In genomic region chr5:81265101-81265500, GRCh38 we compare ENCODE assay signal across 23 cellular contexts. TPM values are rescaled to one million over a fixed set of nuclear protein-coding genes. Genes with fewer than 3 reads are reported as not detected.
"Had no signal": no experiment of that assay in that cellular context is flagged by ENCODE, and none has a peak within 500 bp of the region (broad histone marks: within the 10 kb centered on the region; RNA-seq: fewer than 3 reads in every experiment).

No MANE protein-coding gene starts in this region.

- ATAC-seq: activated CD4-positive, CD25-positive, alpha-beta regulatory T cell treated with anti-CD3 and anti-CD28 coated beads, Interleukin-2, amount 50 U/mL, for 24 hours; activated naive CD8-positive, alpha-beta T cell treated with anti-CD3 and anti-CD28 coated beads, Interleukin-2, amount 50 U/mL, for 24 hours; activated T-cell treated with anti-CD3 and anti-CD28 coated beads, Interleukin-2, amount 50 U/mL, for 4 hours; left lobe of liver; sciatic nerve; stimulated activated memory B cell treated with anti-CD40 and anti-IgM and Interleukin-4, amounts not matched to agents 10 μg/mL and 1 μg/mL and 100 μg/mL, for 72 hours had no signal

- H3K27ac ChIP-seq: cardiac muscle cell, dorsolateral prefrontal cortex, spleen, thoracic aorta had no signal

- H3K27me3 ChIP-seq: cardiac muscle cell, dorsolateral prefrontal cortex, spleen had no signal

- DNase-seq: activated CD4-positive, alpha-beta T cell treated with anti-CD3 and anti-CD28 coated beads, Interleukin-2, amount 10 ng/mL, durations not matched to agents 7 days and 5 days; activated CD8-positive, alpha-beta memory T cell treated with anti-CD3 and anti-CD28 coated beads, Interleukin-2, amount 50 U/mL, for 4 hours; activated effector memory CD4-positive, alpha-beta T cell treated with Interleukin-2 at 50 U/mL for 16 hours; activated naive CD4-positive, alpha-beta T cell treated with anti-CD3 and anti-CD28 coated beads, Interleukin-2, amount 10 ng/mL, durations not matched to agents 7 days and 5 days; activated naive CD8-positive, alpha-beta T cell treated with anti-CD3 and anti-CD28 coated beads, Interleukin-2, amount 50 U/mL, for 24 hours; activated T-cell treated with anti-CD3 and anti-CD28 coated beads, Interleukin-2, amount 50 U/mL, for 4 hours; dorsolateral prefrontal cortex; endodermal cell; erythroblast; hypothalamus; kidney; nephron progenitor cell; nucleus accumbens; spleen; stimulated activated CD4-positive, alpha-beta T cell treated with anti-CD3 and anti-CD28 coated beads, Interleukin-4, amount 100 ng/mL, for 4 hours; T1000 had no signal

- H3K4me3 ChIP-seq: cardiac muscle cell, dorsolateral prefrontal cortex, lung, spleen, thoracic aorta had no signal

- H3K9me3 ChIP-seq: thoracic aorta had no signal

RNA-seq across cellular contexts. Expression of gene CKMT2, which starts 32.0 kb away (rescaled TPM):
- total RNA-seq: activated CD4-positive, alpha-beta T cell treated with anti-CD3 and anti-CD28 coated beads, Interleukin-2, amount 10 ng/mL, durations not matched to agents 7 days and 5 days; activated T-cell treated with anti-CD3 and anti-CD28 coated beads, Interleukin-2, amount 50 U/mL, for 4 hours had no signal
